Comparison of ENCODE assay signal across 14 cellular contexts in genomic region chr1:66266350-66266749, GRCh38.
DNase-seq lines count a peak whose midpoint lies in the region; ATAC-seq, FAIRE-seq and TF ChIP-seq lines count a peak whose summit lies in the region.
"Had no signal": no experiment of that assay in that cellular context is flagged by ENCODE, and none has a peak within 500 bp of the region (broad histone marks: within the 10 kb centered on the region; RNA-seq: fewer than 3 reads in every experiment).

No MANE protein-coding gene starts in this region.

- dilution Hi-C loops in keratinocyte (cut with MboI; ENCODE audit: extremely low pct_ligation_motif_present, low sequenced_read_pairs), result loop anchor here (25.0 kb wide), 1 partner anchor 196 kb away; no protein-coding TSS in a partner anchor

- H3K4me3 ChIP-seq in HCT116 (replicated peaks in 1 of 2; ENCODE audit: low read depth in 1 of 2, low read length in 2 of 2), result peak overlapping the region in 1 of 2 experiments; percentile 6; a peak in 1 of 4 replicates
- no peak overlapping the region for H3K4me3 ChIP-seq in PC-3 (ENCODE audit: low read length)
- H3K4me3 ChIP-seq in keratinocyte (ENCODE audit: control insufficient read depth in 2 of 3, extremely low read depth in 1 of 3, insufficient read depth in 2 of 3, low read depth in 1 of 3, low read length in 3 of 3), result peak overlapping the region in 1 of 3 experiments; percentile 47
- H3K4me3 ChIP-seq in Peyer's patch, result no peak overlapping the region
- H3K4me3 ChIP-seq: cardiac muscle cell had no signal

- peak; percentile 95 for FAIRE-seq in keratinocyte (lab: Jason Lieb, UNC)
- FAIRE-seq: HTR-8/SVneo had no signal

- ATAC-seq in HCT116 (peak; percentile 59), PC-3 (peak; percentile 40), HG02642 (IDR thresholded peaks at IDR 0.05; ENCODE audit: poor library complexity, unreplicated experiment) (no peak)

- H3K27me3 Mint-ChIP-seq in CD14-positive monocyte (ENCODE audit: low read depth in 3 of 3), result peaks cover 0 to 2% (median 0%) of the 10 kb centered on the region in 3 donors
- H3K27me3 Mint-ChIP-seq: CD4-positive, CD25-positive, alpha-beta regulatory T cell had no signal

- no peaks in the 10 kb centered on the region for H3K36me3 ChIP-seq in HCT116 (ENCODE audit: control insufficient read depth in 1 of 2, insufficient read depth in 2 of 2, low read length in 2 of 2)
- H3K36me3 ChIP-seq in PC-3 (ENCODE audit: low read depth, low read length), result no peaks in the 10 kb centered on the region
- H3K36me3 ChIP-seq in keratinocyte (ENCODE audit: control insufficient read depth in 2 of 2, extremely low read depth in 1 of 2, insufficient read depth in 2 of 2, low read length in 2 of 2), result no peaks in the 10 kb centered on the region
- no peaks in the 10 kb centered on the region for H3K36me3 ChIP-seq in Peyer's patch
- H3K36me3 ChIP-seq: cardiac muscle cell had no signal

- DNase-seq in CD14-positive monocyte (ENCODE audit: low spot score) (no peak), HCT116 (ENCODE audit: low read depth, low spot score) (peak; percentile 66), PC-3 (peak; percentile 74), keratinocyte (ENCODE audit: low read depth, low spot score) (no peak), OCI-M2 (lab: John Stamatoyannopoulos, UW; ENCODE audit: unreplicated experiment) (no peak), Peyer's patch (no peak)
- no peak for DNase-seq in activated CD8-positive, alpha-beta memory T cell treated with anti-CD3 and anti-CD28 coated beads, Interleukin-2, amount 50 U/mL, for 4 hours
- DNase-seq: activated CD4-positive, alpha-beta T cell treated with anti-CD3 and anti-CD28 coated beads, Interleukin-2, amount 50 U/mL, for 4 hours; activated gamma-delta T cell; CD4-positive, CD25-positive, alpha-beta regulatory T cell; T-helper 9 cell had no signal

- peak overlapping the region; percentile 51 for H3K9ac ChIP-seq in HCT116 (ENCODE audit: low read length)
- H3K9ac ChIP-seq in PC-3 (ENCODE audit: low read length), result no peak overlapping the region
- peak overlapping the region; percentile 16 for H3K9ac ChIP-seq in keratinocyte (ENCODE audit: control insufficient read depth, extremely low read depth, insufficient read depth, low read length)

- BruUV-seq in HCT116 (replicated peaks; lab: Mats Ljungman, UMichigan) (no TSS peak), PC-3 (replicated peaks; lab: Mats Ljungman, UMichigan) (no TSS peak)

- POLR2A ChIA-PET in HCT116 (lab: Charles Lee) (interaction anchor here (0.7 to 1.2 kb wide), 2 partner anchors 66 to 80 kb away, joined by 3 read pairs; no protein-coding TSS in a partner anchor), PC-3 (lab: Charles Lee; ENCODE audit: unreplicated experiment) (no interaction called here)

- no peaks in the 10 kb centered on the region for H3K36me3 Mint-ChIP-seq in CD14-positive monocyte
- H3K36me3 Mint-ChIP-seq: CD4-positive, CD25-positive, alpha-beta regulatory T cell had no signal

- TF ChIP-seq RAD21 in HCT116 (IDR thresholded peaks at IDR 0.05; ENCODE audit: low read depth), result no peak

- peak overlapping the region in 1 of 2 donors; percentile 12 for H3K4me3 Mint-ChIP-seq in CD14-positive monocyte

- peak overlapping the region in 6 of 7 donors; percentile 19 to 84 (median 66) for H3K27ac Mint-ChIP-seq in CD14-positive monocyte
- H3K27ac Mint-ChIP-seq: CD4-positive, CD25-positive, alpha-beta regulatory T cell had no signal

- no peaks in the 10 kb centered on the region for H3K27me3 ChIP-seq in HCT116 (ENCODE audit: insufficient read depth, low read length)
- no peaks in the 10 kb centered on the region for H3K27me3 ChIP-seq in PC-3 (ENCODE audit: low read length)
- no peaks in the 10 kb centered on the region for H3K27me3 ChIP-seq in keratinocyte (ENCODE audit: control insufficient read depth, extremely low read depth, insufficient read depth, low read length)
- no peaks in the 10 kb centered on the region for H3K27me3 ChIP-seq in Peyer's patch
- H3K27me3 ChIP-seq: cardiac muscle cell had no signal

- no peak overlapping the region for H2AFZ ChIP-seq in HCT116 (ENCODE audit: low read depth, low read length, poor library complexity, severe bottlenecking)
- 0 out of 2 replicates have a peak overlapping the region, but pooled peaks have one; percentile 19 for H2AFZ ChIP-seq in PC-3 (ENCODE audit: low read length)
- H2AFZ ChIP-seq in keratinocyte (ENCODE audit: control insufficient read depth, low read length), result no peak overlapping the region

- H3K4me1 ChIP-seq in HCT116 (ENCODE audit: control insufficient read depth in 1 of 2, insufficient read depth in 2 of 2, low read length in 2 of 2) (peaks cover 82 to 98% of the 10 kb centered on the region in 2 experiments), PC-3 (ENCODE audit: insufficient read depth, low read length) (peaks cover 43% of the 10 kb centered on the region), keratinocyte (ENCODE audit: control insufficient read depth, extremely low read depth, insufficient read depth, low read length) (peaks cover 47% of the 10 kb centered on the region), Peyer's patch (peaks cover 0 to 4% (median 0%) of the 10 kb centered on the region in 4 donors)

- intact Hi-C loops in CD14-positive monocyte (cut with micrococcal nuclease), result no loop called here
- intact Hi-C loops in HCT116 (cut with micrococcal nuclease), result no loop called here
- intact Hi-C loops in PC-3 (cut with micrococcal nuclease), result no loop called here

- RAD21 ChIA-PET in HCT116 (lab: Charles Lee; ENCODE audit: low non-redundant PET in 1 of 2, low total read pairs in 2 of 2, uncharacterized antibody in 2 of 2, unreplicated experiment in 2 of 2), result no interaction called here

- H3K27ac ChIP-seq in HCT116 (ENCODE audit: low read depth, low read length) (peak overlapping the region; percentile 96), PC-3 (ENCODE audit: low read length) (peak overlapping the region; percentile 33), keratinocyte (ENCODE audit: control insufficient read depth, insufficient read depth, low read length) (peak overlapping the region; percentile 65), Peyer's patch (no peak overlapping the region)
- H3K27ac ChIP-seq: cardiac muscle cell had no signal

- H3K9me3 ChIP-seq in HCT116 (ENCODE audit: control insufficient read depth in 1 of 2, insufficient read depth in 1 of 2, low read depth in 1 of 2, low read length in 2 of 2) (no peaks in the 10 kb centered on the region), PC-3 (ENCODE audit: low read length) (no peaks in the 10 kb centered on the region), keratinocyte (ENCODE audit: control insufficient read depth, low read depth, low read length) (no peaks in the 10 kb centered on the region), Peyer's patch (no peaks in the 10 kb centered on the region)

- H3K9me2 ChIP-seq in HCT116 (ENCODE audit: insufficient read depth) (no peaks in the 10 kb centered on the region), PC-3 (replicated peaks; ENCODE audit: low read length) (no peaks in the 10 kb centered on the region)

- H3K4me1 Mint-ChIP-seq in CD14-positive monocyte, result peaks cover 48% of the 10 kb centered on the region

- CTCF ChIA-PET in HCT116 (lab: Charles Lee), result interaction anchor here (1.0 kb wide), 1 partner anchor 238 kb away, joined by 3 read pairs; no protein-coding TSS in a partner anchor
- CTCF ChIA-PET in PC-3 (lab: Charles Lee), result no interaction called here

- no peaks in the 10 kb centered on the region for H3K79me2 ChIP-seq in HCT116 (ENCODE audit: insufficient read depth, low read length)
- H3K79me2 ChIP-seq in PC-3 (ENCODE audit: low read length), result no peaks in the 10 kb centered on the region
- no peaks in the 10 kb centered on the region for H3K79me2 ChIP-seq in keratinocyte (ENCODE audit: control insufficient read depth, insufficient read depth, low read length)

- H3K9me3 Mint-ChIP-seq in CD14-positive monocyte, result peaks cover 0 to 3% (median 0%) of the 10 kb centered on the region in 7 donors

- TF ChIP-seq CTCF in CD14-positive monocyte (IDR thresholded peaks at IDR 0.05) (no peak), HCT116 (IDR thresholded peaks at IDR 0.05 in 2 of 3, conservative IDR thresholded peaks at IDR 0.05 in 1 of 3; ENCODE audit: borderline replicate concordance in 1 of 3, insufficient read depth in 1 of 3, low read depth in 2 of 3, low read length in 2 of 3) (no peak), PC-3 (conservative IDR thresholded peaks at IDR 0.05; ENCODE audit: low read depth, low read length) (no peak), keratinocyte (optimal IDR thresholded peaks at IDR 0.05 in 1 of 3, IDR thresholded peaks at IDR 0.05 in 1 of 3, conservative IDR thresholded peaks at IDR 0.05 in 1 of 3; ENCODE audit: extremely low read depth in 1 of 3, insufficient read depth in 2 of 3, low read length in 3 of 3) (no peak), Peyer's patch (IDR thresholded peaks at IDR 0.05) (no peak)

- H3F3A ChIP-seq in PC-3 (ENCODE audit: low read length, unreplicated experiment), result no peaks in the 10 kb centered on the region

- TF ChIP-seq POLR2A in HCT116 (IDR thresholded peaks at IDR 0.05; ENCODE audit: borderline replicate concordance, extremely low read depth, insufficient read depth, insufficient read length) (no peak), Peyer's patch (IDR thresholded peaks at IDR 0.05) (no peak)

- H4K20me1 ChIP-seq in HCT116 (ENCODE audit: insufficient read depth), result no peaks in the 10 kb centered on the region
- no peaks in the 10 kb centered on the region for H4K20me1 ChIP-seq in PC-3 (ENCODE audit: low read length)
- H4K20me1 ChIP-seq in keratinocyte (ENCODE audit: control insufficient read depth, extremely low read depth, insufficient read depth, low read length), result no peaks in the 10 kb centered on the region

- H3K4me2 ChIP-seq in HCT116 (ENCODE audit: low read length) (peak overlapping the region; percentile 58), PC-3 (ENCODE audit: low read length) (peak overlapping the region; percentile 29), keratinocyte (ENCODE audit: control insufficient read depth, extremely low read depth, insufficient read depth, low read depth, low read length) (peak overlapping the region; percentile 50)

- H3K9me1 ChIP-seq in keratinocyte (ENCODE audit: control insufficient read depth, extremely low read depth, insufficient read depth, low read length), result no peaks in the 10 kb centered on the region

TF ChIP-seq in HCT116, 20 proteins besides CTCF, POLR2A, EP300 and RAD21 (continues in another document):
- TF ChIP-seq EZH2phosphoT487 (IDR thresholded peaks at IDR 0.05; ENCODE audit: borderline replicate concordance), result no peak
- peak; percentile 29; the same call in 1 of the 2 replicates for TF ChIP-seq CEBPB (IDR thresholded peaks at IDR 0.05; ENCODE audit: low read depth)
- TF ChIP-seq, protein P1, sequence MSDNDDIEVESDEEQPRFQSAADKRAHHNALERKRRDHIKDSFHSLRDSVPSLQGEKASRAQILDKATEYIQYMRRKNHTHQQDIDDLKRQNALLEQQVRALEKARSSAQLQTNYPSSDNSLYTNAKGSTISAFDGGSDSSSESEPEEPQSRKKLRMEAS (IDR thresholded peaks at IDR 0.05), result peak; percentile 21; the same call in 1 of the 2 replicates
- peak; percentile 73 for TF ChIP-seq SP1 (IDR thresholded peaks at IDR 0.05; ENCODE audit: low read depth)
- no peak for TF ChIP-seq YY1 (IDR thresholded peaks at IDR 0.05; ENCODE audit: extremely low read depth, insufficient replicate concordance, low read depth, low read length)
- TF ChIP-seq JUND (IDR thresholded peaks at IDR 0.05), result peak; percentile 49
- no peak for TF ChIP-seq ZFX (IDR thresholded peaks at IDR 0.05)

Comparison
In these comparisons a context has a peak if more than half of its experiments do, and no peak if none do; other contexts are left out.
1. DNase-seq: peak in HCT116 (single experiment) and PC-3 (single experiment); none in CD14-positive monocyte (single experiment), keratinocyte (single experiment), OCI-M2 (single experiment), Peyer's patch (0 of 3) and activated CD8-positive, alpha-beta memory T cell treated with anti-CD3 and anti-CD28 coated beads, Interleukin-2, amount 50 U/mL, for 4 hours (single experiment).
2. H3K27ac ChIP-seq: peak in HCT116 (single experiment), PC-3 (single experiment) and keratinocyte (single experiment); none in Peyer's patch (0 of 4).
3. Peak in every context shown above with its lines, with median percentiles within 50 percentile points of each other: H3K4me2 ChIP-seq.